Comparison of ENCODE assay signal across 7 cellular contexts in the genomic region with DNA sequence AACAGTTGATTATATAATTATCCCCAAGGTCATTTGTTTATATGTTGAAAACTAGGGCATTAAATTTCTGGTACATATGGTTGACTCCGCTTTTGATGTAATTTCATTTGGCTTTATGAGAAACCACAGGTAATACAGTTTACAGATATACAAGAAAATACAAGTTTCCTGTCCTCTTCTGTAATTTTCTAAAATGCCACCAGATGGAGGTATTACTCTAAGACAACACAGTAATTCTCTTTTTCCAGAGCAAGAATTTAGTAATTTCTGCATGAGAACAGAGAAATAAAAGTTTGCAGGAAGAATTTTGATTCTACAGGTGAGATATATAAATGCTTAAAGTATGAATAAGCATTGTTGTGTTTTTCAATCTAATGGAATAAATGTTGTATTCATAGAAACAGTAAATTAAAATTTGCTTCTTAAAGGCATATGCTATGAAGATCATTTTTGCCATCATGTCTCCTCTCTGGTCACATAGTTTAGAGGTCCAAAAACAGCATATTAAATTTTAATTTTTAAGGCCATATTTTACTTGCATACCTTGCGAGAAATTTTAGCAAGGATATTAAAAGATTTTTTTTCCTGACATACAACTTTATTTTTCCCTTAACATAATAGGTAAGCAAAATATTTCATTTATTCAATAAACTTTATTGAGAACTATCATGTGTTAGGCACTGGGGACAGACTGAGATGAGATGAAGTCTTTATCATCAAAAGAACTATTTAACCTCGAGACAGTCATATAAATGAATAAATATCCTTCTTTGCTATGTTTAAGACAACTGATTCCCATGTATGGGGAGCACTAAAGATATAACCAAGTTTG. TPM values are rescaled to one million over a fixed set of nuclear protein-coding genes. Genes with fewer than 3 reads are reported as not detected.
DNase-seq lines count a peak whose midpoint lies in the region; ATAC-seq and TF ChIP-seq lines count a peak whose summit lies in the region.

No MANE protein-coding gene starts in this region.

- no peaks in the 10 kb centered on the region for H3K4me1 ChIP-seq in aorta (ENCODE audit: control insufficient read depth in 1 of 2, insufficient read depth in 2 of 2, low read length in 2 of 2)

- WGBS in aorta, 2 donors = 78 to 81% methylated on average over 3 of the region's 3 CpGs

- H3K36me3 ChIP-seq in aorta (ENCODE audit: control insufficient read depth in 1 of 2, insufficient read depth in 2 of 2, low read length in 1 of 2) = no peaks in the 10 kb centered on the region

- H3K4me3 ChIP-seq in NB4 (ENCODE audit: low read depth, low read length) (no peak overlapping the region), astrocyte of the cerebellum (ENCODE audit: low read depth, low read length) (no peak overlapping the region), aorta (ENCODE audit: low read length in 2 of 2) (no peak overlapping the region)

- H3K27me3 ChIP-seq in aorta (ENCODE audit: control insufficient read depth in 1 of 2, insufficient read depth in 2 of 2, low read length in 1 of 2) = no peaks in the 10 kb centered on the region

- ATAC-seq in GM21390 (IDR thresholded peaks at IDR 0.05; ENCODE audit: unreplicated experiment) (peak; percentile 57), aorta (ENCODE audit: low FRiP score) (peak; percentile 78)

- TF ChIP-seq CTCF in NB4 (IDR thresholded peaks at IDR 0.05; ENCODE audit: low read depth, low read length) = peak; percentile 7
- TF ChIP-seq CTCF in astrocyte of the cerebellum (IDR thresholded peaks at IDR 0.05; ENCODE audit: low read depth, low read length, missing control alignments) = no peak

- no peaks in the 10 kb centered on the region for H3K9me3 ChIP-seq in aorta (ENCODE audit: control insufficient read depth, low read length)

- TF ChIP-seq POLR2A in NB4 (IDR thresholded peaks at IDR 0.05; ENCODE audit: extremely low read depth, insufficient read length) = no peak

- in situ Hi-C loops in astrocyte of the cerebellum (cut with HindIII; ENCODE audit: low sequenced_read_pairs) = no loop called here

- intact Hi-C loops in aorta (cut with DNase I) = loop anchor here (2.0 kb wide), 1 partner anchor 127 kb away; no protein-coding TSS in a partner anchor

- DNase-seq in Daoy (ENCODE audit: low read depth) (peak; percentile 7), NB4 (ENCODE audit: low read depth) (peak; percentile 53), astrocyte of the cerebellum (ENCODE audit: low read depth) (peak; percentile 52), kidney glomerular epithelial cell (lab: John Stamatoyannopoulos, UW) (peak; percentile 21), aorta (no peak)
- no peak for DNase-seq in stimulated activated CD4-positive, alpha-beta T cell treated with anti-CD3 and anti-CD28 coated beads, Interleukin-4, amount 100 ng/mL, for 1 hour

- H3K27ac ChIP-seq in aorta (ENCODE audit: low read depth in 1 of 2, low read length in 2 of 2) = no peak overlapping the region

RNA-seq across cellular contexts. Expression of gene CHD1, which starts 22.7 kb away (rescaled TPM):
- 46.7 and 51.3 TPM in 2 replicates for total RNA-seq in Daoy (2014; rRNA removed; shearing (Covaris generic))
- total RNA-seq in aorta = 10 to 100 TPM; 44.1 to 51.8 TPM
- 10 to 100 TPM in 1 of 2 donors, 1 to 10 TPM in 1; 5.9 to 12.5 TPM for polyA plus RNA-seq in aorta

Comparison
In these comparisons a context has a peak if more than half of its experiments do, and no peak if none do; other contexts are left out.
1. DNase-seq: peak in Daoy (single experiment), NB4 (single experiment), astrocyte of the cerebellum (single experiment) and kidney glomerular epithelial cell (single experiment); none in aorta (0 of 2) and stimulated activated CD4-positive, alpha-beta T cell treated with anti-CD3 and anti-CD28 coated beads, Interleukin-4, amount 100 ng/mL, for 1 hour (single experiment).